2 cellular contexts compared by ENCODE assay signal in genomic region chr1:47522890-47523811, GRCh38.
TF ChIP-seq lines count a peak whose summit lies in the region.

No MANE protein-coding gene starts in this region.

TF ChIP-seq in IMR-90, 13 proteins besides CTCF, POLR2A, EP300 and RAD21 (continued from another document):
- TF ChIP-seq USF2 (IDR thresholded peaks at IDR 0.05; ENCODE audit: low read depth, low read length) (no peak), BHLHE40 (IDR thresholded peaks at IDR 0.05; ENCODE audit: low read depth, low read length) (no peak), RCOR1 (IDR thresholded peaks at IDR 0.05; ENCODE audit: insufficient replicate concordance, low read length) (no peak), SMC3 (IDR thresholded peaks at IDR 0.05; ENCODE audit: low read depth, low read length) (no peak), MAFK (IDR thresholded peaks at IDR 0.05; ENCODE audit: low read depth, low read length) (no peak), MAZ (IDR thresholded peaks at IDR 0.05; ENCODE audit: borderline replicate concordance, low read depth, low read length) (no peak), CHD1 (IDR thresholded peaks at IDR 0.05; ENCODE audit: low read depth, low read length) (no peak), RFX5 (IDR thresholded peaks at IDR 0.05; ENCODE audit: low read depth, low read length) (no peak), CEBPB (IDR thresholded peaks at IDR 0.05; ENCODE audit: low read depth, low read length) (no peak), ELK1 (IDR thresholded peaks at IDR 0.05; ENCODE audit: borderline replicate concordance, low read depth, low read length) (no peak), NFE2L2 (IDR thresholded peaks at IDR 0.05; ENCODE audit: low read depth, low read length) (no peak)

TF ChIP-seq in liver, 16 proteins besides CTCF, POLR2A, EP300 and RAD21 (continued from another document):
- TF ChIP-seq MAX (IDR thresholded peaks at IDR 0.05), result peak; percentile 82
- TF ChIP-seq YY1 (IDR thresholded peaks at IDR 0.05), result peak; percentile 82
- peak; percentile 41 for TF ChIP-seq FOXA2 (IDR thresholded peaks at IDR 0.05)
- TF ChIP-seq EGR1 (IDR thresholded peaks at IDR 0.05; ENCODE audit: low read depth in 2 of 2), result peak; percentile 17 to 63
- TF ChIP-seq REST (IDR thresholded peaks at IDR 0.05), result peak; percentile 70
- peak; percentile 99 to 100 for TF ChIP-seq RXRA (IDR thresholded peaks at IDR 0.05)
- peak; percentile 100 for TF ChIP-seq HNF4A (conservative IDR thresholded peaks at IDR 0.05)
- TF ChIP-seq NR2F2 (IDR thresholded peaks at IDR 0.05), result peak; percentile 92
- peak; percentile 58 for TF ChIP-seq ATF3 (IDR thresholded peaks at IDR 0.05)
- TF ChIP-seq TAF1 (conservative IDR thresholded peaks at IDR 0.05), result no peak
- peak; percentile 76 for TF ChIP-seq ZBTB33 (IDR thresholded peaks at IDR 0.05)
